In genomic region chrX:124902953-124903352, GRCh38 we compare ENCODE assay signal across 26 cellular contexts.
"Had no signal": no experiment of that assay in that cellular context is flagged by ENCODE, and none has a peak within 500 bp of the region (broad histone marks: within the 10 kb centered on the region; RNA-seq: fewer than 3 reads in every experiment).

No MANE protein-coding gene starts in this region.

- FAIRE-seq: bronchial epithelial cell, colon, RCC 7860 had no signal

- H3K4me3 ChIP-seq: MG63, PC-9 had no signal

- ATAC-seq: activated CD8-positive, alpha-beta T cell treated with anti-CD3 and anti-CD28 coated beads for 36 hours; activated naive CD8-positive, alpha-beta T cell treated with anti-CD3 and anti-CD28 coated beads, Interleukin-2, amount 50 U/mL, for 24 hours; Right ventricle myocardium inferior had no signal

- H3K9me3 ChIP-seq: MG63 had no signal

- H3K27ac ChIP-seq: PC-9, RWPE1, WERI-Rb-1 had no signal

- H3K4me2 ChIP-seq: PC-9 had no signal

- H2AFZ ChIP-seq: PC-9 had no signal

- H3K36me3 ChIP-seq: MG63, WERI-Rb-1 had no signal

- DNase-seq: activated CD4-positive, alpha-beta T cell treated with anti-CD3 and anti-CD28 coated beads, Interleukin-2, amount 10 ng/mL, durations not matched to agents 24 days and 14 days; activated CD4-positive, alpha-beta T cell treated with anti-CD3 and anti-CD28 coated beads, Interleukin-2, amount 50 U/mL, for 4 hours; activated CD8-positive, alpha-beta T cell treated with anti-CD3 and anti-CD28 coated beads for 36 hours; activated gamma-delta T cell treated with Interleukin-2 at 50 U/mL for 16 hours; activated naive CD4-positive, alpha-beta T cell treated with anti-CD3 and anti-CD28 coated beads, Interleukin-2, amount 10 ng/mL, durations not matched to agents 7 days and 5 days; activated naive CD8-positive, alpha-beta T cell treated with anti-CD3 and anti-CD28 coated beads, Interleukin-2, amount 50 U/mL, for 24 hours; activated T-cell treated with anti-CD3 and anti-CD28 coated beads, Interleukin-2, amount 50 U/mL, for 24 hours; anterior cingulate cortex; Kasumi-1; KG1; MG63; NCI-H1092; NCI-H1436 treated with DMSO at 0.1 percent for 48 hours; NCI-H1694 treated with DMSO at 0.1 percent for 48 hours; NCI-H2029; NCI-H526 treated with DMSO at 0.1 percent for 48 hours; NK-92 treated with Interleukin-12 subunit alpha and Interleukin-12 subunit beta, amount 100 ng/mL, for 24 hours; PC-9; SIG-M5; T1000; WERI-Rb-1 had no signal
